In genomic region chr3:39804951-39805350, GRCh38 we compare ENCODE assay signal across 20 cellular contexts. TPM values are rescaled to one million over a fixed set of nuclear protein-coding genes. Genes with fewer than 3 reads are reported as not detected.
DNase-seq lines count a peak whose midpoint lies in the region; ATAC-seq, FAIRE-seq and TF ChIP-seq lines count a peak whose summit lies in the region.
"Had no signal": no experiment of that assay in that cellular context is flagged by ENCODE, and none has a peak within 500 bp of the region (broad histone marks: within the 10 kb centered on the region; RNA-seq: fewer than 3 reads in every experiment).

No MANE protein-coding gene starts in this region.

- no peak for TF ChIP-seq POLR2A in endothelial cell of umbilical vein (IDR thresholded peaks at IDR 0.05; ENCODE audit: low read depth, low read length)
- no peak for TF ChIP-seq POLR2A in right lobe of liver (IDR thresholded peaks at IDR 0.05)

- no TSS peak for BruUV-seq in endothelial cell of umbilical vein (replicated peaks; lab: Mats Ljungman, UMichigan)

- no peaks in the 10 kb centered on the region for H3K36me3 ChIP-seq in ACC112 (ENCODE audit: insufficient read depth, low read length)
- H3K36me3 ChIP-seq in endothelial cell of umbilical vein (ENCODE audit: control insufficient read depth in 2 of 2, extremely low read depth in 1 of 2, insufficient read depth in 2 of 2, low read length in 2 of 2): no peaks in the 10 kb centered on the region
- no peaks in the 10 kb centered on the region for H3K36me3 ChIP-seq in right lobe of liver
- H3K36me3 ChIP-seq: SJSA1 had no signal

- CTCF ChIA-PET in endothelial cell of umbilical vein (lab: Charles Lee): interaction anchor here (0.9 kb wide), 2 partner anchors 15 to 81 kb away, joined by 3 read pairs; no protein-coding TSS in a partner anchor
- CTCF ChIA-PET in activated CD4-positive, alpha-beta T cell treated with anti-CD3 and anti-CD28 coated beads for 36 hours (lab: Charles Lee): no interaction called here

- peak overlapping the region; percentile 30; the same call in 1 of the 2 replicates for H3K27ac ChIP-seq in ACC112 (ENCODE audit: low read depth, low read length)
- no peak overlapping the region for H3K27ac ChIP-seq in endothelial cell of umbilical vein (ENCODE audit: insufficient read depth, low read depth, low read length)
- peak overlapping the region in 2 of 3 donors; percentile 69 to 79 for H3K27ac ChIP-seq in right lobe of liver
- H3K27ac ChIP-seq: PC-9, SJSA1 had no signal

- no peak overlapping the region for H3K9ac ChIP-seq in endothelial cell of umbilical vein (replicated peaks; ENCODE audit: extremely low read depth, insufficient read depth, low read length)

- no peaks in the 10 kb centered on the region for H3K9me1 ChIP-seq in endothelial cell of umbilical vein (replicated peaks; ENCODE audit: control insufficient read depth, extremely low read depth, insufficient read depth, low read length)

- TF ChIP-seq CTCF in endothelial cell of umbilical vein (IDR thresholded peaks at IDR 0.05; ENCODE audit: extremely low read depth in 1 of 2, insufficient read depth in 1 of 2, low read depth in 1 of 2, low read length in 2 of 2) (no peak), right lobe of liver (IDR thresholded peaks at IDR 0.05) (no peak)

- peaks cover 7% of the 10 kb centered on the region for H3K4me1 Mint-ChIP-seq in activated CD4-positive, alpha-beta T cell treated with anti-CD3 and anti-CD28 coated beads for 36 hours

- H3K4me1 ChIP-seq in ACC112 (ENCODE audit: control insufficient read depth, insufficient read depth, low read length, unreplicated experiment): peaks cover 13% of the 10 kb centered on the region
- H3K4me1 ChIP-seq in endothelial cell of umbilical vein (ENCODE audit: control insufficient read depth, extremely low read depth, insufficient read depth, low read length): peaks cover 3% of the 10 kb centered on the region
- H3K4me1 ChIP-seq in right lobe of liver: peaks cover 0 to 39% (median 14%) of the 10 kb centered on the region in 4 donors
- H3K4me1 ChIP-seq: SJSA1 had no signal

- no peaks in the 10 kb centered on the region for H3K9me3 ChIP-seq in endothelial cell of umbilical vein (replicated peaks; ENCODE audit: control insufficient read depth, insufficient read depth, low read length)
- H3K9me3 ChIP-seq in right lobe of liver: no peaks in the 10 kb centered on the region
- H3K9me3 ChIP-seq: SJSA1 had no signal

- H3K79me2 ChIP-seq in ACC112 (ENCODE audit: control insufficient read depth, insufficient read depth, low read length, unreplicated experiment): no peaks in the 10 kb centered on the region
- no peaks in the 10 kb centered on the region for H3K79me2 ChIP-seq in endothelial cell of umbilical vein (ENCODE audit: control insufficient read depth, insufficient read depth, low read length)

- no peak overlapping the region for H3K27ac Mint-ChIP-seq in activated CD4-positive, alpha-beta T cell treated with anti-CD3 and anti-CD28 coated beads for 36 hours
- H3K27ac Mint-ChIP-seq: IgD-negative memory B cell had no signal

- H3K4me3 ChIP-seq in ACC112 (ENCODE audit: low read depth, low read length): no peak overlapping the region
- no peak overlapping the region for H3K4me3 ChIP-seq in endothelial cell of umbilical vein (replicated peaks in 1 of 3; ENCODE audit: insufficient read depth in 1 of 3, low read depth in 1 of 3, low read length in 3 of 3)
- H3K4me3 ChIP-seq in right lobe of liver: no peak overlapping the region
- H3K4me3 ChIP-seq: PC-9, SJSA1 had no signal

- H3K4me3 Mint-ChIP-seq in activated CD4-positive, alpha-beta T cell treated with anti-CD3 and anti-CD28 coated beads for 36 hours: no peak overlapping the region
- H3K4me3 Mint-ChIP-seq: IgD-negative memory B cell had no signal

- intact Hi-C loops in endothelial cell of umbilical vein (cut with micrococcal nuclease) (no loop called here), right lobe of liver (cut with DNase I) (no loop called here)
- intact Hi-C loops in activated CD4-positive, alpha-beta T cell treated with anti-CD3 and anti-CD28 coated beads for 36 hours (cut with DNase I, micrococcal nuclease): no loop called here

- no peaks in the 10 kb centered on the region for H3K36me3 Mint-ChIP-seq in activated CD4-positive, alpha-beta T cell treated with anti-CD3 and anti-CD28 coated beads for 36 hours (ENCODE audit: low read depth)
- H3K36me3 Mint-ChIP-seq: IgD-negative memory B cell had no signal

- no peak overlapping the region for H2AFZ ChIP-seq in ACC112 (ENCODE audit: low read length, unreplicated experiment)
- H2AFZ ChIP-seq in endothelial cell of umbilical vein (ENCODE audit: low read depth, low read length): no peak overlapping the region
- H2AFZ ChIP-seq: PC-9 had no signal

- peaks cover 36% of the 10 kb centered on the region for H3K27me3 Mint-ChIP-seq in activated CD4-positive, alpha-beta T cell treated with anti-CD3 and anti-CD28 coated beads for 36 hours

- WGBS in right lobe of liver (ENCODE audit: insufficient coverage, low coverage, low lambda C conversion rate, missing lambda C conversion rate): 88% methylated on average over 3 of the region's 3 CpGs

- peak; percentile 10 for DNase-seq in HS-5 (ENCODE audit: low read depth)
- peak; percentile 8 for DNase-seq in endothelial cell of umbilical vein (ENCODE audit: low read depth, low spot score)
- no peak for DNase-seq in right lobe of liver
- no peak for DNase-seq in activated gamma-delta T cell (lab: John Stamatoyannopoulos, UW)
- DNase-seq in activated gamma-delta T cell treated with Interleukin-2 at 50 U/mL for 16 hours: no peak
- no peak for DNase-seq in activated CD4-positive, alpha-beta T cell treated with anti-CD3 and anti-CD28 coated beads for 36 hours
- DNase-seq: C1 segment of cervical spinal cord, DMS 273 treated with DMSO at 0.1 percent for 48 hours, NCI-H1417 treated with DMSO at 0.1 percent for 48 hours, NCI-H2029, NCI-H2171, NCI-H774, PC-9 had no signal

- H3K9me3 Mint-ChIP-seq in activated CD4-positive, alpha-beta T cell treated with anti-CD3 and anti-CD28 coated beads for 36 hours (ENCODE audit: low read depth): peaks cover 8% of the 10 kb centered on the region

- H4K20me1 ChIP-seq in endothelial cell of umbilical vein (replicated peaks; ENCODE audit: control insufficient read depth, extremely low read depth, insufficient read depth, low read length): no peaks in the 10 kb centered on the region

- ATAC-seq in right lobe of liver (no peak), HG03196 (IDR thresholded peaks at IDR 0.05; ENCODE audit: unreplicated experiment) (no peak)
- no peak for ATAC-seq in activated CD4-positive, alpha-beta T cell treated with anti-CD3 and anti-CD28 coated beads for 36 hours

- FAIRE-seq in endothelial cell of umbilical vein (lab: Jason Lieb, UNC): no peak
- FAIRE-seq: GM12892 had no signal

- H3K27me3 ChIP-seq in ACC112 (ENCODE audit: insufficient read depth, low read length): peaks cover 23% of the 10 kb centered on the region
- no peaks in the 10 kb centered on the region for H3K27me3 ChIP-seq in endothelial cell of umbilical vein (ENCODE audit: control insufficient read depth in 2 of 2, insufficient read depth in 2 of 2, low read length in 2 of 2)
- H3K27me3 ChIP-seq in right lobe of liver: no peaks in the 10 kb centered on the region

- POLR2A ChIA-PET in endothelial cell of umbilical vein (lab: Charles Lee): no interaction called here
- POLR2A ChIA-PET in activated CD4-positive, alpha-beta T cell treated with anti-CD3 and anti-CD28 coated beads for 36 hours (lab: Charles Lee): no interaction called here

- dilution Hi-C loops in endothelial cell of umbilical vein (cut with MboI; ENCODE audit: extremely low pct_ligation_motif_present, low sequenced_read_pairs): no loop called here

- no peak overlapping the region for H3K4me2 ChIP-seq in endothelial cell of umbilical vein (ENCODE audit: insufficient read depth, low read length)
- H3K4me2 ChIP-seq: PC-9 had no signal

TF ChIP-seq in endothelial cell of umbilical vein, 7 proteins besides CTCF, POLR2A, EP300 and RAD21:
- TF ChIP-seq FOS (IDR thresholded peaks at IDR 0.05; ENCODE audit: borderline replicate concordance, insufficient read depth, low read length) (peak; percentile 5), GATA2 (IDR thresholded peaks at IDR 0.05; ENCODE audit: insufficient read depth, insufficient read length, low read depth, low read length) (no peak)

RNA-seq across cellular contexts. Expression of gene MYRIP, which starts 4.5 kb away (rescaled TPM):
- 8.9 and 11.9 TPM in 2 replicates for total RNA-seq in endothelial cell of umbilical vein
- polyA plus RNA-seq in endothelial cell of umbilical vein: 4.7 and 6.7 TPM in 2 replicates
- polyA plus RNA-seq in endothelial cell of umbilical vein (2011; cell fraction: cytosol; rRNA removed): 8.2 and 9.6 TPM in 2 replicates
- polyA plus RNA-seq in endothelial cell of umbilical vein (2011; cell fraction: nucleus; rRNA removed): 11.1 and 15.7 TPM in 2 replicates
- 8.1 and 10.7 TPM in 2 replicates for polyA plus RNA-seq in endothelial cell of umbilical vein (2012)
- 12.2 and 14.5 TPM in 2 replicates for polyA minus RNA-seq in endothelial cell of umbilical vein
- polyA minus RNA-seq in endothelial cell of umbilical vein (2011; cell fraction: cytosol; rRNA and poly(A)+ RNA removed): not detected
- 18.4 and 23.9 TPM in 2 replicates for polyA minus RNA-seq in endothelial cell of umbilical vein (2011; cell fraction: nucleus; rRNA and poly(A)+ RNA removed)
- 10 to 100 TPM; 14.3 to 23.2 (median 19.0) TPM for total RNA-seq in right lobe of liver
- total RNA-seq in activated CD4-positive, alpha-beta T cell treated with anti-CD3 and anti-CD28 coated beads for 36 hours: not detected
- total RNA-seq: A172, H4, PC-9 had no signal

Comparison
In these comparisons a context has a peak if more than half of its experiments do, and no peak if none do; other contexts are left out.
1. DNase-seq: peak in HS-5 (single experiment) and endothelial cell of umbilical vein (single experiment); none in right lobe of liver (0 of 3), activated gamma-delta T cell (single experiment), activated gamma-delta T cell treated with Interleukin-2 at 50 U/mL for 16 hours (single experiment) and activated CD4-positive, alpha-beta T cell treated with anti-CD3 and anti-CD28 coated beads for 36 hours (single experiment).